In the genomic region with DNA sequence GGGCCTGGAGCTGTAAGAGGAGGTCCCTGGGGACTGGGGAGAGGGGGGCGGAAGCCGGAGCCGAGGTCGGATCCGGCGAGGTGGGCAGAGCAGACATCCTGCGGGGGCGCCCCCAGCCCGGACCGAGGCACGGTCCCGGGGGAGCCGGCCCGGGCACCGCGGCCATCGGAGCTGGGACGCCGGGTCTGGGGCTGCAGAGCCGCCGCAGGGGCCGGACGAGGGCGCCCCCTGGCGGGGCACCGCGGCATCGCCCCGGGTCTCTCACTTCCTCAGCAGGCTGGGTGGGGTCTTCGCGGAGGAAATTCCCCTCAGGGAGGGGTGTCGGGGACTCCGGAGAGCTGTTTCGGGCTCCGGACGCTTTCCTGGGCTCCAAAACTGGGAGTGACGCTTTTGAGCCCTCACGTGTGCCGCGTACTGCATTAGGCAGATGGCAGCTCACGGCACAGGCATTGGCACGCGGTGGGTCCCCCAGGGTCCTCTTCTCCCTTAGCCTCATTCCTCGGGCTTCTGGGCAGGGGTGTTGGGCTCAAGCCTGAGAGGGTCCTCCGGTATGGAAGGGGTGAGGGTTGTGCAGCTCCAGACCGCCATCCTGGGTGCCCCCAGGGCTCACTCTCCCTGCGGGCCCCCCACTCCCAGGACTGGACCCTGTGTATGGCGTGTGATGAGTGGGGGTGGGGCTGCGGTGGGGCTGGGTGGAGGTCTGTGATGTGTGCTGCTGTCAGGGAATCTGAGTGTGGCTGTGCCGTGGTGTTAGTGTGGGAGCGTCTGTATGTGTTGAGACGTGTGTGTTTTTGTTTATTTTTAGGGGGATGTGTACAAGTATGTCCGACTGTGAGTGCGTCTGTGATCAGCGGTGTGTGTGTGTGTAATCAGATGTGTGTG, we compare ENCODE assay signal across 8 cellular contexts. TPM values are rescaled to one million over a fixed set of nuclear protein-coding genes. Genes with fewer than 3 reads are reported as not detected.
A peak's percentile ranks its signal among the peaks of the same experiment; 100 is the strongest.
DNase-seq lines count a peak whose midpoint lies in the region; ATAC-seq, FAIRE-seq and TF ChIP-seq lines count a peak whose summit lies in the region.

No MANE protein-coding gene starts in this region.

- no peaks in the 10 kb centered on the region for H3K79me2 ChIP-seq in astrocyte (ENCODE audit: insufficient read depth, low read length)

- H3K4me3 Mint-ChIP-seq in activated CD4-positive, alpha-beta T cell treated with anti-CD3 and anti-CD28 coated beads for 36 hours, result no peak overlapping the region
- no peak overlapping the region for H3K4me3 Mint-ChIP-seq in astrocyte (ENCODE audit: unreplicated experiment)

- H3K9ac ChIP-seq in astrocyte (ENCODE audit: low read length), result no peak overlapping the region

- H3K27me3 ChIP-seq in astrocyte (ENCODE audit: insufficient read depth, low read length) (peaks cover 43% of the 10 kb centered on the region), spleen (replicated peaks in 1 of 7) (peaks cover 0 to 100% (median 35%) of the 10 kb centered on the region in 7 donors)

- H3K4me2 ChIP-seq in astrocyte (ENCODE audit: low read length), result peak overlapping the region; percentile 66

- no peaks in the 10 kb centered on the region for H3K9me3 ChIP-seq in astrocyte (ENCODE audit: insufficient read depth, low read depth, low read length)
- H3K9me3 ChIP-seq in iPS-18c (ENCODE audit: control insufficient read depth, insufficient read depth, low read length), result no peaks in the 10 kb centered on the region
- no peaks in the 10 kb centered on the region for H3K9me3 ChIP-seq in spleen

- TF ChIP-seq CTCF in astrocyte (IDR thresholded peaks at IDR 0.05; ENCODE audit: insufficient read depth, low read depth, low read length) (peak; percentile 52), spleen (IDR thresholded peaks at IDR 0.05 in 8 of 11, conservative IDR thresholded peaks at IDR 0.05 in 3 of 11) (peak; percentile 54 to 99 (median 90))

- FAIRE-seq in astrocyte (lab: Jason Lieb, UNC), result no peak

- POLR2A ChIA-PET in activated CD4-positive, alpha-beta T cell treated with anti-CD3 and anti-CD28 coated beads for 36 hours (lab: Charles Lee), result no interaction called here

- intact Hi-C loops in activated CD4-positive, alpha-beta T cell treated with anti-CD3 and anti-CD28 coated beads for 36 hours (cut with DNase I, micrococcal nuclease), result loop anchor here (1.0 to 10.0 kb wide), 6 partner anchors 79 to 687 kb away; no protein-coding TSS in a partner anchor
- intact Hi-C loops in spleen (cut with DNase I; ENCODE audit: low total_unique reads), result loop anchor here (5.0 kb wide), 1 partner anchor 499 kb away; no protein-coding TSS in a partner anchor

- H3K36me3 Mint-ChIP-seq in activated CD4-positive, alpha-beta T cell treated with anti-CD3 and anti-CD28 coated beads for 36 hours (ENCODE audit: low read depth), result no peaks in the 10 kb centered on the region
- H3K36me3 Mint-ChIP-seq in astrocyte (ENCODE audit: low read depth, unreplicated experiment), result no peaks in the 10 kb centered on the region

- ATAC-seq in activated CD4-positive, alpha-beta T cell treated with anti-CD3 and anti-CD28 coated beads for 36 hours, result peak; percentile 46
- ATAC-seq in GM19467 (IDR thresholded peaks at IDR 0.05; ENCODE audit: unreplicated experiment) (no peak), HG03175 (IDR thresholded peaks at IDR 0.05; ENCODE audit: unreplicated experiment) (no peak)

- H3K9me3 Mint-ChIP-seq in activated CD4-positive, alpha-beta T cell treated with anti-CD3 and anti-CD28 coated beads for 36 hours (ENCODE audit: low read depth), result no peaks in the 10 kb centered on the region
- H3K9me3 Mint-ChIP-seq in astrocyte (ENCODE audit: unreplicated experiment), result no peaks in the 10 kb centered on the region

- peaks cover 59% of the 10 kb centered on the region for H3K27me3 Mint-ChIP-seq in activated CD4-positive, alpha-beta T cell treated with anti-CD3 and anti-CD28 coated beads for 36 hours
- H3K27me3 Mint-ChIP-seq in astrocyte (ENCODE audit: low read depth, unreplicated experiment), result peaks cover 75% of the 10 kb centered on the region

- CTCF ChIA-PET in activated CD4-positive, alpha-beta T cell treated with anti-CD3 and anti-CD28 coated beads for 36 hours (lab: Charles Lee), result interaction anchor here (0.6 to 3.3 kb wide), 24 partner anchors 10 to 661 kb away, joined by 3 to 16 read pairs (median 3); no protein-coding TSS in a partner anchor

- H3K27ac ChIP-seq in astrocyte (ENCODE audit: low read depth, low read length) (no peak overlapping the region), spleen (no peak overlapping the region)

- H3K27ac Mint-ChIP-seq in activated CD4-positive, alpha-beta T cell treated with anti-CD3 and anti-CD28 coated beads for 36 hours, result peak overlapping the region; percentile 55
- H3K27ac Mint-ChIP-seq in astrocyte (ENCODE audit: unreplicated experiment), result no peak overlapping the region

- no peak for TF ChIP-seq POLR2A in spleen (IDR thresholded peaks at IDR 0.05)

- DNase-seq in activated CD4-positive, alpha-beta T cell treated with anti-CD3 and anti-CD28 coated beads for 36 hours, result peak; percentile 72
- no peak for DNase-seq in activated CD4-positive, alpha-beta T cell treated with anti-CD3 and anti-CD28 coated beads for 4 hours
- peak; percentile 48 for DNase-seq in OCI-M1 (lab: John Stamatoyannopoulos, UW)
- no peak for DNase-seq in astrocyte (ENCODE audit: low read depth)
- DNase-seq in spleen, result peak; percentile 88

- WGBS in spleen, 5 donors, result 11 to 21% (median 13%) methylated on average over 27 to 55 of the region's 55 CpGs

- H3K4me1 Mint-ChIP-seq in activated CD4-positive, alpha-beta T cell treated with anti-CD3 and anti-CD28 coated beads for 36 hours, result peaks cover 14% of the 10 kb centered on the region
- H3K4me1 Mint-ChIP-seq in astrocyte (ENCODE audit: low read depth, unreplicated experiment), result peaks cover 6% of the 10 kb centered on the region

- no peaks in the 10 kb centered on the region for H3K36me3 ChIP-seq in astrocyte (ENCODE audit: insufficient read depth, low read length)
- no peaks in the 10 kb centered on the region for H3K36me3 ChIP-seq in spleen

- H4K20me1 ChIP-seq in astrocyte (ENCODE audit: insufficient read depth, low read length), result peaks cover 6% of the 10 kb centered on the region

- peaks cover 7% of the 10 kb centered on the region for H3K4me1 ChIP-seq in astrocyte (ENCODE audit: insufficient read depth, low read length)
- peaks cover 8 to 34% (median 25%) of the 10 kb centered on the region in 6 donors for H3K4me1 ChIP-seq in spleen

- no peak overlapping the region for H3K4me3 ChIP-seq in astrocyte (ENCODE audit: insufficient read depth, low read depth, low read length)
- peak overlapping the region; percentile 38 for H3K4me3 ChIP-seq in iPS-18c (ENCODE audit: insufficient read depth, low read depth, low read length)
- H3K4me3 ChIP-seq in spleen, result peak overlapping the region in 7 of 8 donors; percentile 24 to 66 (median 30)

- H2AFZ ChIP-seq in astrocyte (ENCODE audit: low read depth, low read length), result peak overlapping the region; percentile 50

RNA-seq across cellular contexts. Expression of gene LHX2, which starts 29.6 kb away (rescaled TPM):
- not detected for total RNA-seq in activated CD4-positive, alpha-beta T cell treated with anti-CD3 and anti-CD28 coated beads for 36 hours
- 0.14 TPM in 1 of 2 replicates, not detected in the other for total RNA-seq in astrocyte
- total RNA-seq in spleen, result under 1 TPM in 2 of 7 donors, not detected in 5; 0.27 to 0.28 TPM
- under 1 TPM; 0.20 to 0.35 (median 0.30) TPM for polyA plus RNA-seq in spleen

Comparison
In these comparisons a context has a peak if more than half of its experiments do, and no peak if none do; other contexts are left out.
1. DNase-seq: peak in activated CD4-positive, alpha-beta T cell treated with anti-CD3 and anti-CD28 coated beads for 36 hours (single experiment), OCI-M1 (single experiment) and spleen (single experiment); none in activated CD4-positive, alpha-beta T cell treated with anti-CD3 and anti-CD28 coated beads for 4 hours (0 of 2) and astrocyte (single experiment).